17 cellular contexts compared by ENCODE assay signal in the genomic region with DNA sequence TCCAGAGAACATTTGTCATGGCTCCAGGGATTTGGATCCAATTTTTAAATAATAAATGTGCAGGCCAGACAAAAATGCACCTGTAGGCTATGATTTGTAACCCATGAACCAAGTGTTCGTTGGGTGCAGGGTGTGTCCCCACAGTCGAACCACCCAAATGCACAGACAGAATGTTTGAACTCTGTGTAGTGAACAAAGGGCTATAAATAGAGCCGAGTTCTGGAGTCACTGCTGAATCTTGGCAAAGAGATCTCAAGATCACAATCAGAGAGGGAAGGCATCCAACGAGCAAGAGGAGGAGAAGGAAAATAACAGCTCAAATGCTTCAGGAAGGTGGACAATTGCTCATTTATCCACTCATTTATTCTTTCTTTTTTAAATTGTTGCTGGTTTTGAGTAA.
DNase-seq lines count a peak whose midpoint lies in the region; ATAC-seq lines count a peak whose summit lies in the region.
"Had no signal": no experiment of that assay in that cellular context is flagged by ENCODE, and none has a peak within 500 bp of the region (broad histone marks: within the 10 kb centered on the region; RNA-seq: fewer than 3 reads in every experiment).

No MANE protein-coding gene starts in this region.

- DNase-seq in G401 (ENCODE audit: low spot score) (peak; percentile 39), NCI-H69 (lab: John Stamatoyannopoulos, UW) (peak; percentile 11), myocyte (ENCODE audit: low read depth) (peak; percentile 6), sciatic nerve (ENCODE audit: low spot score) (no peak), NCI-H748 (lab: John Stamatoyannopoulos, UW; ENCODE audit: unreplicated experiment) (no peak), NCI-H1105 (lab: John Stamatoyannopoulos, UW) (no peak)
- DNase-seq: AML-193; DMS79 treated with DMSO at 0.1 percent for 48 hours; HCEC 1CT; MM.1S; NCI-H1092 treated with DMSO at 0.1 percent for 48 hours; NCI-H2081 treated with DMSO at 0.1 percent for 48 hours; NCI-H446 treated with DMSO at 0.1 percent for 48 hours; NCI-H748 treated with DMSO at 0.1 percent for 48 hours; NK-92 treated with Interleukin-12 subunit alpha and Interleukin-12 subunit beta, amount 100 ng/mL, for 24 hours; SHP77 had no signal

- peak; percentile 51 for ATAC-seq in sciatic nerve
- ATAC-seq in GM21737 (IDR thresholded peaks at IDR 0.05; ENCODE audit: unreplicated experiment) = no peak

- intact Hi-C loops in sciatic nerve (cut with DNase I) = no loop called here

- in situ Hi-C loops in G401 (cut with HindIII; ENCODE audit: low sequenced_read_pairs) = no loop called here

Comparison
In these comparisons a context has a peak if more than half of its experiments do, and no peak if none do; other contexts are left out.
1. DNase-seq: peak in G401 (single experiment), NCI-H69 (single experiment) and myocyte (single experiment); none in sciatic nerve (single experiment), NCI-H748 (single experiment) and NCI-H1105 (single experiment).